In the genomic region with DNA sequence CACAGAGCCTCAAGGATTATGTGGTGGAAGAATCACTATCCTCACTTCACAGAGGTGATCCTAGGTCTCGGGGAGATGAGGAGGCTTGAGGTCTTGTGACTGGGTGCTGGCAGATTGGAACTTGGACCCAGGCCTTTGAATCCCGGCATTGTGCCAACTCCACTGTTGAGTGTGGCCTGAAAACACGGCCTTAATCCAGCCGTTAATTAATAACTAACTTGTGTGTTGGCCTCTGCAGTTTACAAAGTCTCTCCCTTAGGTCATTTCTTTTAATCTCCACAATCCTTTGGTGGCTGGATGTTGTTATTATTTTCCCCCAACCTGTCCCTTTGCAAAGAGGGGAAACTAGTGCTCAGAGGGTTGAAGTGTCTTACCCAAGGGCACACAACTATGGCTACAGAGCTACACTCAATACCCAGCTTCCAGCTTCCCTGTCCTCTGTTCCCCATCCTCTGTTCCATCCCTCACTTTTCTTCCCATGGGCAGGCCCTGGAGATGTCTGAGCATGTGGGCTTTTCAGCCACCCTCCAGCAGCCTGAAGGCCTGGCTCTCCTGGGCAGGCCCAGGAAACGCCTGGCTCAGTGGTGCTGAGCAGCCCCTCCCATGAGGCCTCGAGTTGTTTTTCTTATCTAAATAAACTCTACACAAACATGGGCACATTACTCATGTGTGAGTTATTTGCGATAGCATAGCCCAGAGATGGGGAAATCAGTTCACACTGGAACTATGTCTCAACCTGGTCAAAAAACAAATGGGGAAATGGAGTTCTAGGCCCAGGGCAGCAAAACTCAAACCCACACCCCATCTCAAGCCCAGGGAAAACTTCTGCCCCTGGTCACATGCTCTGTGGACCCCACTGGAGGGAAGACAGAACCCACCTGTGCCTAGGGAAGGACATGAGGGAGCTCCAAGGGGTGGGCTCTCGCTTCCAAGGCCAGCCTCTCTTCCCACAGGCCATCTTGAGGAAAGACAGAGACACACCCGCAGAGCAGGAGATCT, we compare ENCODE assay signal across 1 cellular context.
TF ChIP-seq lines count a peak whose summit lies in the region.

No MANE protein-coding gene starts in this region.

TF ChIP-seq in HepG2, 621 proteins besides CTCF, POLR2A, EP300 and RAD21 (continues in another document):
- TF ChIP-seq PAF1 (CRISPR knock-in tag; IDR thresholded peaks at IDR 0.05) (no peak; the same call in 1 of the 2 replicates), GZF1 (CRISPR knock-in tag; IDR thresholded peaks at IDR 0.05) (no peak), BORCS8-MEF2B (CRISPR knock-in tag; IDR thresholded peaks at IDR 0.05) (0 out of 2 replicates have a peak, but pooled peaks have one; percentile 39), ZNF746 (CRISPR knock-in tag; IDR thresholded peaks at IDR 0.05) (no peak), ZSCAN31 (CRISPR knock-in tag; IDR thresholded peaks at IDR 0.05; ENCODE audit: low read depth) (no peak; the same call in 1 of the 2 replicates), ZBTB49 (CRISPR knock-in tag; IDR thresholded peaks at IDR 0.05; ENCODE audit: borderline replicate concordance) (no peak), ZNF441 (CRISPR knock-in tag; IDR thresholded peaks at IDR 0.05; ENCODE audit: borderline replicate concordance) (no peak), HMG20A (CRISPR knock-in tag; IDR thresholded peaks at IDR 0.05; ENCODE audit: borderline replicate concordance) (peak; percentile 74), E2F5 (CRISPR knock-in tag; conservative IDR thresholded peaks at IDR 0.05) (no peak), SNRNP70 (IDR thresholded peaks at IDR 0.05; ENCODE audit: low read depth, low read length) (no peak), LCORL (IDR thresholded peaks at IDR 0.05) (peak; percentile 36; the same call in 1 of the 2 replicates), LCORL (CRISPR knock-in tag; IDR thresholded peaks at IDR 0.05) (peak; percentile 86; the same call in 1 of the 2 replicates), ZBTB14 (CRISPR knock-in tag; IDR thresholded peaks at IDR 0.05) (peak; percentile 28; the same call in 1 of the 2 replicates), FOXO1 (CRISPR knock-in tag; IDR thresholded peaks at IDR 0.05) (peak; percentile 78), ZNF720 (CRISPR knock-in tag; IDR thresholded peaks at IDR 0.05) (no peak), ZNF326 (CRISPR knock-in tag; IDR thresholded peaks at IDR 0.05; ENCODE audit: borderline replicate concordance) (no peak), ZFP36L1 (CRISPR knock-in tag; IDR thresholded peaks at IDR 0.05) (no peak; the same call in 1 of the 2 replicates), TARDBP (CRISPR knock-in tag; IDR thresholded peaks at IDR 0.05) (no peak; the same call in 1 of the 2 replicates), ZNF761 (CRISPR knock-in tag; conservative IDR thresholded peaks at IDR 0.05) (no peak), SNAI1 (CRISPR knock-in tag; IDR thresholded peaks at IDR 0.05; ENCODE audit: borderline replicate concordance) (no peak), TAF15 (IDR thresholded peaks at IDR 0.05; ENCODE audit: low read depth, low read length, poor library complexity, severe bottlenecking) (no peak), SALL1 (CRISPR knock-in tag; IDR thresholded peaks at IDR 0.05) (peak; percentile 78), ZSCAN22 (CRISPR knock-in tag; IDR thresholded peaks at IDR 0.05) (no peak), RXRB (CRISPR knock-in tag; IDR thresholded peaks at IDR 0.05; ENCODE audit: borderline replicate concordance) (peak; percentile 79), HIVEP1 (CRISPR knock-in tag; IDR thresholded peaks at IDR 0.05) (no peak), DPF2 (CRISPR knock-in tag; IDR thresholded peaks at IDR 0.05; ENCODE audit: borderline replicate concordance, low read depth) (peak; percentile 65), ZNF253 (CRISPR knock-in tag; IDR thresholded peaks at IDR 0.05; ENCODE audit: borderline replicate concordance) (no peak), RORA (CRISPR knock-in tag; IDR thresholded peaks at IDR 0.05) (no peak), SRSF1 (optimal IDR thresholded peaks at IDR 0.05; ENCODE audit: low read depth, low read length) (no peak), ZNF225 (CRISPR knock-in tag; IDR thresholded peaks at IDR 0.05) (0 out of 2 replicates have a peak, but pooled peaks have one; percentile 47), RELA (CRISPR knock-in tag; IDR thresholded peaks at IDR 0.05) (no peak), ZSCAN29 (CRISPR knock-in tag; conservative IDR thresholded peaks at IDR 0.05) (no peak), ZNF567 (CRISPR knock-in tag; IDR thresholded peaks at IDR 0.05; ENCODE audit: borderline replicate concordance) (peak; percentile 18; the same call in 1 of the 2 replicates), ATF5 (CRISPR knock-in tag; IDR thresholded peaks at IDR 0.05; ENCODE audit: low read depth) (no peak), CBX5 (CRISPR knock-in tag; IDR thresholded peaks at IDR 0.05; ENCODE audit: borderline replicate concordance) (no peak; the same call in 1 of the 2 replicates), MEIS2 (CRISPR knock-in tag; IDR thresholded peaks at IDR 0.05) (peak; percentile 71; the same call in 1 of the 2 replicates), U2AF2 (IDR thresholded peaks at IDR 0.05; ENCODE audit: low read depth, low read length) (no peak)
- TF ChIP-seq, protein P1, sequence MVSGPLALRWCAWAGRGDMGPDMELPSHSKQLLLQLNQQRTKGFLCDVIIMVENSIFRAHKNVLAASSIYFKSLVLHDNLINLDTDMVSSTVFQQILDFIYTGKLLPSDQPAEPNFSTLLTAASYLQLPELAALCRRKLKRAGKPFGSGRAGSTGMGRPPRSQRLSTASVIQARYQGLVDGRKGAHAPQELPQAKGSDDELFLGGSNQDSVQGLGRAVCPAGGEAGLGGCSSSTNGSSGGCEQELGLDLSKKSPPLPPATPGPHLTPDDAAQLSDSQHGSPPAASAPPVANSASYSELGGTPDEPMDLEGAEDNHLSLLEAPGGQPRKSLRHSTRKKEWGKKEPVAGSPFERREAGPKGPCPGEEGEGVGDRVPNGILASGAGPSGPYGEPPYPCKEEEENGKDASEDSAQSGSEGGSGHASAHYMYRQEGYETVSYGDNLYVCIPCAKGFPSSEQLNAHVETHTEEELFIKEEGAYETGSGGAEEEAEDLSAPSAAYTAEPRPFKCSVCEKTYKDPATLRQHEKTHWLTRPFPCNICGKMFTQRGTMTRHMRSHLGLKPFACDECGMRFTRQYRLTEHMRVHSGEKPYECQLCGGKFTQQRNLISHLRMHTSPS (CRISPR knock-in tag; IDR thresholded peaks at IDR 0.05; ENCODE audit: low read depth): peak; percentile 69; the same call in 1 of the 2 replicates
- TF ChIP-seq, protein P2, sequence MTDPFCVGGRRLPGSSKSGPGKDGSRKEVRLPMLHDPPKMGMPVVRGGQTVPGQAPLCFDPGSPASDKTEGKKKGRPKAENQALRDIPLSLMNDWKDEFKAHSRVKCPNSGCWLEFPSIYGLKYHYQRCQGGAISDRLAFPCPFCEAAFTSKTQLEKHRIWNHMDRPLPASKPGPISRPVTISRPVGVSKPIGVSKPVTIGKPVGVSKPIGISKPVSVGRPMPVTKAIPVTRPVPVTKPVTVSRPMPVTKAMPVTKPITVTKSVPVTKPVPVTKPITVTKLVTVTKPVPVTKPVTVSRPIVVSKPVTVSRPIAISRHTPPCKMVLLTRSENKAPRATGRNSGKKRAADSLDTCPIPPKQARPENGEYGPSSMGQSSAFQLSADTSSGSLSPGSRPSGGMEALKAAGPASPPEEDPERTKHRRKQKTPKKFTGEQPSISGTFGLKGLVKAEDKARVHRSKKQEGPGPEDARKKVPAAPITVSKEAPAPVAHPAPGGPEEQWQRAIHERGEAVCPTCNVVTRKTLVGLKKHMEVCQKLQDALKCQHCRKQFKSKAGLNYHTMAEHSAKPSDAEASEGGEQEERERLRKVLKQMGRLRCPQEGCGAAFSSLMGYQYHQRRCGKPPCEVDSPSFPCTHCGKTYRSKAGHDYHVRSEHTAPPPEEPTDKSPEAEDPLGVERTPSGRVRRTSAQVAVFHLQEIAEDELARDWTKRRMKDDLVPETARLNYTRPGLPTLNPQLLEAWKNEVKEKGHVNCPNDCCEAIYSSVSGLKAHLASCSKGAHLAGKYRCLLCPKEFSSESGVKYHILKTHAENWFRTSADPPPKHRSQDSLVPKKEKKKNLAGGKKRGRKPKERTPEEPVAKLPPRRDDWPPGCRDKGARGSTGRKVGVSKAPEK (CRISPR knock-in tag; IDR thresholded peaks at IDR 0.05; ENCODE audit: borderline replicate concordance): no peak
- TF ChIP-seq, protein P3, sequence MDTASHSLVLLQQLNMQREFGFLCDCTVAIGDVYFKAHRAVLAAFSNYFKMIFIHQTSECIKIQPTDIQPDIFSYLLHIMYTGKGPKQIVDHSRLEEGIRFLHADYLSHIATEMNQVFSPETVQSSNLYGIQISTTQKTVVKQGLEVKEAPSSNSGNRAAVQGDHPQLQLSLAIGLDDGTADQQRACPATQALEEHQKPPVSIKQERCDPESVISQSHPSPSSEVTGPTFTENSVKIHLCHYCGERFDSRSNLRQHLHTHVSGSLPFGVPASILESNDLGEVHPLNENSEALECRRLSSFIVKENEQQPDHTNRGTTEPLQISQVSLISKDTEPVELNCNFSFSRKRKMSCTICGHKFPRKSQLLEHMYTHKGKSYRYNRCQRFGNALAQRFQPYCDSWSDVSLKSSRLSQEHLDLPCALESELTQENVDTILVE (CRISPR knock-in tag; IDR thresholded peaks at IDR 0.05): no peak; the same call in none of the 2 replicates
- TF ChIP-seq, protein P4, sequence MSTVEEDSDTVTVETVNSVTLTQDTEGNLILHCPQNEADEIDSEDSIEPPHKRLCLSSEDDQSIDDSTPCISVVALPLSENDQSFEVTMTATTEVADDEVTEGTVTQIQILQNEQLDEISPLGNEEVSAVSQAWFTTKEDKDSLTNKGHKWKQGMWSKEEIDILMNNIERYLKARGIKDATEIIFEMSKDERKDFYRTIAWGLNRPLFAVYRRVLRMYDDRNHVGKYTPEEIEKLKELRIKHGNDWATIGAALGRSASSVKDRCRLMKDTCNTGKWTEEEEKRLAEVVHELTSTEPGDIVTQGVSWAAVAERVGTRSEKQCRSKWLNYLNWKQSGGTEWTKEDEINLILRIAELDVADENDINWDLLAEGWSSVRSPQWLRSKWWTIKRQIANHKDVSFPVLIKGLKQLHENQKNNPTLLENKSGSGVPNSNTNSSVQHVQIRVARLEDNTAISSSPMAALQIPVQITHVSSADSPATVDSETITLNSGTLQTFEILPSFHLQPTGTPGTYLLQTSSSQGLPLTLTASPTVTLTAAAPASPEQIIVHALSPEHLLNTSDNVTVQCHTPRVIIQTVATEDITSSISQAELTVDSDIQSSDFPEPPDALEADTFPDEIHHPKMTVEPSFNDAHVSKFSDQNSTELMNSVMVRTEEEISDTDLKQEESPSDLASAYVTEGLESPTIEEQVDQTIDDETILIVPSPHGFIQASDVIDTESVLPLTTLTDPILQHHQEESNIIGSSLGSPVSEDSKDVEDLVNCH (CRISPR knock-in tag; IDR thresholded peaks at IDR 0.05): no peak
- TF ChIP-seq, protein P5, sequence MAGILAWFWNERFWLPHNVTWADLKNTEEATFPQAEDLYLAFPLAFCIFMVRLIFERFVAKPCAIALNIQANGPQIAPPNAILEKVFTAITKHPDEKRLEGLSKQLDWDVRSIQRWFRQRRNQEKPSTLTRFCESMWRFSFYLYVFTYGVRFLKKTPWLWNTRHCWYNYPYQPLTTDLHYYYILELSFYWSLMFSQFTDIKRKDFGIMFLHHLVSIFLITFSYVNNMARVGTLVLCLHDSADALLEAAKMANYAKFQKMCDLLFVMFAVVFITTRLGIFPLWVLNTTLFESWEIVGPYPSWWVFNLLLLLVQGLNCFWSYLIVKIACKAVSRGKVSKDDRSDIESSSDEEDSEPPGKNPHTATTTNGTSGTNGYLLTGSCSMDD (CRISPR knock-in tag; IDR thresholded peaks at IDR 0.05): no peak
- TF ChIP-seq, protein P6, sequence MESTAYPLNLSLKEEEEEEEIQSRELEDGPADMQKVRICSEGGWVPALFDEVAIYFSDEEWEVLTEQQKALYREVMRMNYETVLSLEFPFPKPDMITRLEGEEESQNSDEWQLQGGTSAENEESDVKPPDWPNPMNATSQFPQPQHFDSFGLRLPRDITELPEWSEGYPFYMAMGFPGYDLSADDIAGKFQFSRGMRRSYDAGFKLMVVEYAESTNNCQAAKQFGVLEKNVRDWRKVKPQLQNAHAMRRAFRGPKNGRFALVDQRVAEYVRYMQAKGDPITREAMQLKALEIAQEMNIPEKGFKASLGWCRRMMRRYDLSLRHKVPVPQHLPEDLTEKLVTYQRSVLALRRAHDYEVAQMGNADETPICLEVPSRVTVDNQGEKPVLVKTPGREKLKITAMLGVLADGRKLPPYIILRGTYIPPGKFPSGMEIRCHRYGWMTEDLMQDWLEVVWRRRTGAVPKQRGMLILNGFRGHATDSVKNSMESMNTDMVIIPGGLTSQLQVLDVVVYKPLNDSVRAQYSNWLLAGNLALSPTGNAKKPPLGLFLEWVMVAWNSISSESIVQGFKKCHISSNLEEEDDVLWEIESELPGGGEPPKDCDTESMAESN (CRISPR knock-in tag; conservative IDR thresholded peaks at IDR 0.05): peak; percentile 23; the same call in 1 of the 2 replicates
